8 cellular contexts compared by ENCODE assay signal in the genomic region with DNA sequence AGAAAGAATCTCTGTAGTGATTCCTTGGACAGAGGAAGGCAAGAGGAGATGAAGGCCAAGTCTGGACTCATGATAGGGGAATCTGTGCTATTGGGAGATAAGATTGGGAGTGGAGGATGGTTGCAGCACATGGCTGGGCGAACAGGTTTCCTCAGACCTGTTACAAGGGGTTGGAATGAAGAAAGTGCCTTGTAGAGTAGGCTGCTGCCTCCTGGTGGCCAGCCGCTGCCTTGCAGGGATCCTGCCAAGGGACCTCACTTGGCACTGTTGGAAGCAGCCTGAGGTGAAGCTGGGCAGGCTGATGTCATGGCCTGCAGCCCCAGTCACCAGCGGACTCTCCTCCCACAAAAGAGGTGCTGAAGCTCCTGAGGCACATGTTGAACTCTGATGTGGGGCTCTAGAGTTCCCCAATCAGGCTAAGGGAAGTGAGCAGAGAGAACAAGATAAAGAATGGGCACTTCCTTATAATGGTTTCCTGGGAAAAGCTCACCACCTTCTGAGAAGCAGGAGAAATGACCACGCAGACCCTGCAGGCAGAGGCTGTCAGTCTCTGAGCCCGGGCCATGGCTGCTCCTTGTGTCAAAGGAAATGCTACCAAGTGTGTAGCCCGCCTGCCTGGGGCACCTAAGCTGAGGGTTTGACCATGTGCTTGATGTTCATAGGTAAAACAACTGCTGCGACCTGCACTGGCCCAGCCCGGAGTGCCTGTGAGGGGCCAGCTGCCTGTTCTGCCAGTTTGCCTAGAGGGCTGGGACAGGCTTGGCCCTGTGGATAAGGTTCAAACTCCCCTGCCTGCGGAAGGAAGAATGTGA. TPM values are rescaled to one million over a fixed set of nuclear protein-coding genes. Genes with fewer than 3 reads are reported as not detected.
A peak's percentile ranks its signal among the peaks of the same experiment; 100 is the strongest.
DNase-seq lines count a peak whose midpoint lies in the region; ATAC-seq and TF ChIP-seq lines count a peak whose summit lies in the region.

No MANE protein-coding gene starts in this region.

- TF ChIP-seq CTCF in foreskin keratinocyte (conservative IDR thresholded peaks at IDR 0.05): peak; percentile 97

- no peak overlapping the region for H2BK120ac ChIP-seq in neuronal stem cell (ENCODE audit: low read depth, low read length)

- H3K27ac ChIP-seq in Karpas-422 (ENCODE audit: low read length) (no peak overlapping the region), foreskin keratinocyte (no peak overlapping the region), neuronal stem cell (replicated peaks; ENCODE audit: low read length) (no peak overlapping the region)

- peaks cover 7% of the 10 kb centered on the region for H3K79me1 ChIP-seq in neuronal stem cell (ENCODE audit: low read depth, low read length)

- no peak overlapping the region for H3K23ac ChIP-seq in neuronal stem cell (ENCODE audit: low read depth, low read length, poor library complexity)

- peaks cover 33% of the 10 kb centered on the region for H3K79me2 ChIP-seq in Karpas-422 (ENCODE audit: low read length)

- H3K27me3 ChIP-seq in Karpas-422 (ENCODE audit: low read length) (no peaks in the 10 kb centered on the region), foreskin keratinocyte (no peaks in the 10 kb centered on the region), neuronal stem cell (ENCODE audit: control insufficient read depth in 3 of 3, insufficient read depth in 3 of 3, low read depth in 1 of 3, low read length in 3 of 3) (peaks cover 0 to 26% (median 0%) of the 10 kb centered on the region in 3 experiments)

- in situ Hi-C loops in G401 (cut with HindIII; ENCODE audit: low sequenced_read_pairs): no loop called here

- WGBS in neuronal stem cell (ENCODE audit: extremely low coverage in 2 of 2, insufficient read length in 2 of 2, insufficient replicate concordance in 1 of 2), 2 donors: no CpG with 5 or more reads among the region's 9 CpGs

- H3K9me3 ChIP-seq in Karpas-422 (ENCODE audit: low read length): no peaks in the 10 kb centered on the region
- H3K9me3 ChIP-seq in neuronal stem cell (replicated peaks in 1 of 2; ENCODE audit: control insufficient read depth in 2 of 2, insufficient read depth in 1 of 2, low read depth in 1 of 2, low read length in 2 of 2): no peaks in the 10 kb centered on the region

- H3K9ac ChIP-seq in Karpas-422 (ENCODE audit: low read length): peak overlapping the region; percentile 98
- no peak overlapping the region for H3K9ac ChIP-seq in neuronal stem cell (ENCODE audit: low read depth, low read length, poor library complexity)

- H2BK15ac ChIP-seq in neuronal stem cell (ENCODE audit: low read length): no peak overlapping the region

- H4K91ac ChIP-seq in neuronal stem cell (ENCODE audit: low read depth, low read length, poor library complexity): no peak overlapping the region

- no peak overlapping the region for H2BK12ac ChIP-seq in neuronal stem cell (ENCODE audit: low read length)

- no peak overlapping the region for H3K18ac ChIP-seq in neuronal stem cell (ENCODE audit: low read length)

- no peaks in the 10 kb centered on the region; the same call in 1 of the 2 replicates for H4K20me1 ChIP-seq in Karpas-422 (ENCODE audit: insufficient read depth, low read depth, low read length)

- no peak overlapping the region for H3K4ac ChIP-seq in neuronal stem cell (ENCODE audit: low read length)

- H3K4me2 ChIP-seq in Karpas-422 (ENCODE audit: low read depth, low read length, poor library complexity, severe bottlenecking) (peak overlapping the region; percentile 79), neuronal stem cell (ENCODE audit: insufficient read depth, low read length, poor library complexity, severe bottlenecking) (no peak overlapping the region)

- H3K4me1 ChIP-seq in Karpas-422 (ENCODE audit: low read length): peaks cover 50% of the 10 kb centered on the region
- peaks cover 9% of the 10 kb centered on the region for H3K4me1 ChIP-seq in foreskin keratinocyte
- H3K4me1 ChIP-seq in neuronal stem cell (ENCODE audit: control insufficient read depth in 2 of 2, insufficient read depth in 1 of 2, low read depth in 1 of 2, low read length in 2 of 2): peaks cover 6 to 22% of the 10 kb centered on the region in 2 donors

- H4K8ac ChIP-seq in neuronal stem cell (ENCODE audit: low read depth, low read length): no peak overlapping the region

- DNase-seq in G401 (ENCODE audit: low spot score) (peak; percentile 85), Karpas-422 (peak; percentile 92), SHP77 (lab: John Stamatoyannopoulos, UW) (peak; percentile 80 to 84), foreskin keratinocyte (peak; percentile 51 to 78), neuronal stem cell (ENCODE audit: low spot score) (peak; percentile 67), stromal cell of bone marrow (ENCODE audit: low read depth) (peak; percentile 56)
- peak; percentile 94 for DNase-seq in activated effector memory CD4-positive, alpha-beta T cell treated with anti-CD3 and anti-CD28 coated beads, Interleukin-2, amount 50 U/mL, for 16 hours

- no peak overlapping the region for H2BK5ac ChIP-seq in neuronal stem cell (ENCODE audit: low read length)

- H3K4me3 ChIP-seq in Karpas-422 (ENCODE audit: low read length) (peak overlapping the region; percentile 90; the same call in 1 of the 2 replicates), neuronal stem cell (ENCODE audit: low read length in 2 of 2) (no peak overlapping the region)

- ATAC-seq in foreskin keratinocyte: peak; percentile 76
- ATAC-seq in HG03571 (IDR thresholded peaks at IDR 0.05; ENCODE audit: unreplicated experiment): no peak

- H3K36me3 ChIP-seq in Karpas-422 (ENCODE audit: insufficient read depth, low read length) (no peaks in the 10 kb centered on the region), neuronal stem cell (replicated peaks in 1 of 2; ENCODE audit: control insufficient read depth in 2 of 2, insufficient read depth in 2 of 2, low read length in 2 of 2) (peaks cover 0 to 18% of the 10 kb centered on the region in 2 donors)

- H3K9me2 ChIP-seq in Karpas-422 (replicated peaks; ENCODE audit: insufficient read depth, low read length): no peaks in the 10 kb centered on the region

- H2AFZ ChIP-seq in Karpas-422 (ENCODE audit: low read length): no peak overlapping the region
- no peak overlapping the region for H2AFZ ChIP-seq in neuronal stem cell (ENCODE audit: low read length)

- no peak overlapping the region for H2AK5ac ChIP-seq in neuronal stem cell (ENCODE audit: low read depth, low read length)

- no peak overlapping the region for H3K14ac ChIP-seq in neuronal stem cell (ENCODE audit: low read length)

RNA-seq across cellular contexts. Expression of gene TEX264, which starts 1.6 kb away (rescaled TPM):
- total RNA-seq in G401 (2014; rRNA removed; shearing (Covaris generic)): 67.9 and 69.7 TPM in 2 replicates
- total RNA-seq in Karpas-422 (2014; rRNA removed; shearing (Covaris generic); ENCODE audit: low replicate concordance): 63.0 and 96.6 TPM in 2 replicates
- 54.9 and 57.3 TPM in 2 replicates for total RNA-seq in foreskin keratinocyte
- 77.2 and 82.3 TPM in 2 replicates for polyA plus RNA-seq in foreskin keratinocyte
- 4.3 TPM for polyA plus RNA-seq in neuronal stem cell (2013, experiment 1 of 2)
- polyA plus RNA-seq in neuronal stem cell (2013, experiment 2 of 2): 4.1 TPM

RNA-seq across cellular contexts. Expression of gene GRM2, which starts 37.4 kb away (rescaled TPM):
- under 0.01 TPM in 1 of 2 replicates, not detected in the other for total RNA-seq in G401 (2014; rRNA removed; shearing (Covaris generic))
- total RNA-seq in Karpas-422 (2014; rRNA removed; shearing (Covaris generic); ENCODE audit: low replicate concordance): 0.19 and 1.1 TPM in 2 replicates
- not detected in 2 replicates for total RNA-seq in foreskin keratinocyte
- 0.04 TPM in 2 replicates for polyA plus RNA-seq in foreskin keratinocyte
- polyA plus RNA-seq in neuronal stem cell (2013, experiment 1 of 2): 4.7 TPM
- 4.3 TPM for polyA plus RNA-seq in neuronal stem cell (2013, experiment 2 of 2)
